Comparison of ENCODE assay signal across 20 cellular contexts in genomic region chr18:7165846-7166393, GRCh38. TPM values are rescaled to one million over a fixed set of nuclear protein-coding genes. Genes with fewer than 3 reads are reported as not detected.
DNase-seq lines count a peak whose midpoint lies in the region; FAIRE-seq and TF ChIP-seq lines count a peak whose summit lies in the region.
"Had no signal": no experiment of that assay in that cellular context is flagged by ENCODE, and none has a peak within 500 bp of the region (broad histone marks: within the 10 kb centered on the region; RNA-seq: fewer than 3 reads in every experiment).

No MANE protein-coding gene starts in this region.

- no peak overlapping the region for H3K27ac Mint-ChIP-seq in osteocyte (ENCODE audit: unreplicated experiment)
- H3K27ac Mint-ChIP-seq in CD8-positive, alpha-beta memory T cell: no peak overlapping the region
- H3K27ac Mint-ChIP-seq: CD4-positive, alpha-beta T cell; GM23338; HFFc6 had no signal

- POLR2A ChIA-PET in CD8-positive, alpha-beta memory T cell (lab: Charles Lee): no interaction called here

- H3K27me3 Mint-ChIP-seq in osteocyte (ENCODE audit: unreplicated experiment): no peaks in the 10 kb centered on the region
- H3K27me3 Mint-ChIP-seq in CD8-positive, alpha-beta memory T cell: peaks cover 0 to 1% of the 10 kb centered on the region in 2 donors
- H3K27me3 Mint-ChIP-seq: CD4-positive, alpha-beta T cell had no signal

- no peak overlapping the region for H3K27ac ChIP-seq in CD8-positive, alpha-beta memory T cell (ENCODE audit: low read depth, low read length)
- H3K27ac ChIP-seq: 22Rv1, A549, C4-2B had no signal

- no peaks in the 10 kb centered on the region for H3K4me1 Mint-ChIP-seq in osteocyte (ENCODE audit: unreplicated experiment)
- H3K4me1 Mint-ChIP-seq in CD8-positive, alpha-beta memory T cell: no peaks in the 10 kb centered on the region

- FAIRE-seq in urothelium cell line (lab: Jason Lieb, UNC): peak; percentile 88
- FAIRE-seq: A549, H54, HepG2 had no signal

- H3K4me3 Mint-ChIP-seq in osteocyte (ENCODE audit: unreplicated experiment): no peak overlapping the region
- H3K4me3 Mint-ChIP-seq in CD8-positive, alpha-beta memory T cell: no peak overlapping the region
- H3K4me3 Mint-ChIP-seq: CD4-positive, alpha-beta T cell; GM23338; HFFc6 had no signal

- no peaks in the 10 kb centered on the region for H3K9me3 Mint-ChIP-seq in osteocyte (ENCODE audit: unreplicated experiment)
- H3K9me3 Mint-ChIP-seq in CD8-positive, alpha-beta memory T cell: peaks cover 0 to 12% (median 3%) of the 10 kb centered on the region in 5 donors
- H3K9me3 Mint-ChIP-seq: GM23338, HFFc6 had no signal

- DNase-seq in NCI-H82 (lab: John Stamatoyannopoulos, UW): peak; percentile 21
- DNase-seq in NCI-H82 treated with DMSO at 0.1 percent for 48 hours (lab: John Stamatoyannopoulos, UW; ENCODE audit: unreplicated experiment): no peak
- peak; percentile 67 for DNase-seq in osteocyte (ENCODE audit: extremely low spot score, unreplicated experiment)
- DNase-seq in urothelium cell line (ENCODE audit: low spot score): no peak
- no peak for DNase-seq in amniotic stem cell (lab: John Stamatoyannopoulos, UW)
- no peak for DNase-seq in HuH-7 (ENCODE audit: low spot score)
- DNase-seq in CD8-positive, alpha-beta memory T cell: no peak
- DNase-seq: AML-193; Calu3; CD4-positive, alpha-beta T cell; DMS79 treated with DMSO at 0.1 percent for 48 hours; GF-D8; HCEC 1CT; HFFc6 had no signal

- no peak overlapping the region for H3K4me3 ChIP-seq in CD8-positive, alpha-beta memory T cell (ENCODE audit: low read length)
- H3K4me3 ChIP-seq: A549, GM23338 had no signal

- H3K36me3 ChIP-seq in CD8-positive, alpha-beta memory T cell (ENCODE audit: insufficient read depth, low read length): no peaks in the 10 kb centered on the region

- no peaks in the 10 kb centered on the region for H3K36me3 Mint-ChIP-seq in osteocyte (ENCODE audit: unreplicated experiment)
- H3K36me3 Mint-ChIP-seq in CD8-positive, alpha-beta memory T cell: no peaks in the 10 kb centered on the region

- CTCF ChIA-PET in CD8-positive, alpha-beta memory T cell (lab: Charles Lee): no interaction called here

- no peaks in the 10 kb centered on the region for H3K4me1 ChIP-seq in CD8-positive, alpha-beta memory T cell (ENCODE audit: insufficient read depth, low read length)
- H3K4me1 ChIP-seq: A549 had no signal

- no peak for TF ChIP-seq CTCF in osteocyte (IDR thresholded peaks at IDR 0.05)

- no peaks in the 10 kb centered on the region for H3K27me3 ChIP-seq in CD8-positive, alpha-beta memory T cell (ENCODE audit: insufficient read depth, low read length, poor library complexity, severe bottlenecking)

- no peaks in the 10 kb centered on the region for H3K9me3 ChIP-seq in CD8-positive, alpha-beta memory T cell (ENCODE audit: low read length)
- H3K9me3 ChIP-seq: A549 had no signal

RNA-seq across cellular contexts. Expression of gene LAMA1, which starts 48.3 kb away (rescaled TPM):
- 0.30 and 0.34 TPM in 2 replicates for total RNA-seq in osteocyte
- total RNA-seq in CD8-positive, alpha-beta memory T cell: not detected
- polyA plus RNA-seq in CD8-positive, alpha-beta memory T cell: not detected
- total RNA-seq: Calu3; CD4-positive, alpha-beta T cell had no signal

Comparison
In these comparisons a context has a peak if more than half of its experiments do, and no peak if none do; other contexts are left out.
1. DNase-seq: peak in NCI-H82 (single experiment) and osteocyte (single experiment); none in NCI-H82 treated with DMSO at 0.1 percent for 48 hours (single experiment), urothelium cell line (single experiment), amniotic stem cell (single experiment), HuH-7 (single experiment) and CD8-positive, alpha-beta memory T cell (0 of 5).